ENCODE assay signal across 8 cellular contexts in genomic region chr17:75721463-75722011, GRCh38. TPM values are rescaled to one million over a fixed set of nuclear protein-coding genes. Genes with fewer than 3 reads are reported as not detected.
DNase-seq lines count a peak whose midpoint lies in the region; ATAC-seq and TF ChIP-seq lines count a peak whose summit lies in the region.

No MANE protein-coding gene starts in this region.

- ATAC-seq in HG03342 (IDR thresholded peaks at IDR 0.05; ENCODE audit: unreplicated experiment): no peak

- H2AFZ ChIP-seq in OCI-LY7 (ENCODE audit: low read length): no peak overlapping the region

- peak overlapping the region; percentile 8 for H3K4me3 ChIP-seq in OCI-LY7 (ENCODE audit: low read depth, low read length, poor library complexity, severe bottlenecking)
- peak overlapping the region; percentile 51 to 87 for H3K4me3 ChIP-seq in esophagus (ENCODE audit: low read depth in 1 of 2, low read length in 2 of 2)
- peak overlapping the region; percentile 42 to 47 for H3K4me3 ChIP-seq in neutrophil (ENCODE audit: low read depth in 1 of 2, low read length in 1 of 2)

- H3K9me3 ChIP-seq in OCI-LY7 (ENCODE audit: low read length) (no peaks in the 10 kb centered on the region), esophagus (ENCODE audit: control insufficient read depth in 2 of 2, insufficient read depth in 1 of 2, low read depth in 1 of 2, low read length in 1 of 2) (peaks cover 0 to 6% of the 10 kb centered on the region in 2 donors), neutrophil (no peaks in the 10 kb centered on the region)

- H3K79me2 ChIP-seq in OCI-LY7 (ENCODE audit: insufficient read depth, low read depth, low read length): no peaks in the 10 kb centered on the region

- POLR2A ChIA-PET in OCI-LY7 (lab: Charles Lee): no interaction called here

- H3K27ac ChIP-seq in OCI-LY7 (ENCODE audit: low read depth, low read length, poor library complexity, severe bottlenecking) (no peak overlapping the region), esophagus (ENCODE audit: low read depth in 2 of 2, low read length in 1 of 2) (peak overlapping the region; percentile 75 to 93), neutrophil (no peak overlapping the region)

- no TSS peak for BruUV-seq in OCI-LY7 (replicated peaks; lab: Mats Ljungman, UMichigan)

- H3K9me2 ChIP-seq in OCI-LY7 (ENCODE audit: insufficient read depth, low read length): no peaks in the 10 kb centered on the region

- H3K4me2 ChIP-seq in OCI-LY7 (ENCODE audit: low read length): peak overlapping the region; percentile 52

- CTCF ChIA-PET in OCI-LY7 (lab: Charles Lee; ENCODE audit: unreplicated experiment): interaction anchor here (0.6 to 1.3 kb wide), 4 partner anchors 16 to 708 kb away, joined by 3 to 4 read pairs (median 4); partner anchors contain the start of gene SMIM5

- DNase-seq in AG20443 (ENCODE audit: low spot score): peak; percentile 49
- no peak for DNase-seq in OCI-LY7 (ENCODE audit: low spot score)
- DNase-seq in hippocampal formation (lab: John Stamatoyannopoulos, UW): no peak
- no peak for DNase-seq in GOT3 (lab: John Stamatoyannopoulos, UW)
- no peak for DNase-seq in NCI-H82 treated with DMSO at 0.1 percent for 48 hours (lab: John Stamatoyannopoulos, UW; ENCODE audit: unreplicated experiment)

- no peaks in the 10 kb centered on the region for H3K27me3 ChIP-seq in esophagus (ENCODE audit: control insufficient read depth in 1 of 2, insufficient read depth in 2 of 2, low read length in 2 of 2)
- peaks cover 58% of the 10 kb centered on the region for H3K27me3 ChIP-seq in neutrophil

- H4K20me1 ChIP-seq in OCI-LY7 (ENCODE audit: insufficient read depth, low read length): no peaks in the 10 kb centered on the region

- 11 to 16% methylated on average over 30 to 33 of the region's 33 CpGs for WGBS in esophagus, 2 donors

- TF ChIP-seq CTCF in OCI-LY7 (conservative IDR thresholded peaks at IDR 0.05; ENCODE audit: low read length) (no peak), neutrophil (IDR thresholded peaks at IDR 0.05) (no peak)

- intact Hi-C loops in OCI-LY7 (cut with micrococcal nuclease; ENCODE audit: unreplicated experiment): no loop called here

- H3K36me3 ChIP-seq in OCI-LY7 (ENCODE audit: insufficient read depth, low read length) (no peaks in the 10 kb centered on the region), esophagus (ENCODE audit: control insufficient read depth in 2 of 2, insufficient read depth in 2 of 2, low read length in 1 of 2) (peaks cover 0 to 19% of the 10 kb centered on the region in 2 donors), neutrophil (no peaks in the 10 kb centered on the region)

- H3K4me1 ChIP-seq in OCI-LY7 (ENCODE audit: insufficient read depth, low read length, poor library complexity, severe bottlenecking): peaks cover 7% of the 10 kb centered on the region
- peaks cover 0 to 31% of the 10 kb centered on the region in 2 donors for H3K4me1 ChIP-seq in esophagus (ENCODE audit: control insufficient read depth in 2 of 2, insufficient read depth in 2 of 2, low read length in 1 of 2)
- H3K4me1 ChIP-seq in neutrophil (ENCODE audit: control insufficient read depth in 1 of 2, insufficient read depth in 1 of 2, low read depth in 1 of 2, low read length in 1 of 2): peaks cover 7 to 12% of the 10 kb centered on the region in 2 experiments

RNA-seq across cellular contexts. Expression of gene ITGB4, which starts 0.3 kb away (rescaled TPM):
- 0.66 and 2.0 TPM in 2 replicates for total RNA-seq in OCI-LY7 (2014; rRNA removed; shearing (Covaris generic))
- total RNA-seq in OCI-LY7 (2022): 1.9 and 3.9 TPM in 2 replicates
- 10 to 100 TPM; 48.4 to 63.2 TPM for polyA plus RNA-seq in esophagus

RNA-seq across cellular contexts. Expression of gene GALK1, which starts 43.5 kb away (rescaled TPM):
- 88.2 and 99.4 TPM in 2 replicates for total RNA-seq in OCI-LY7 (2014; rRNA removed; shearing (Covaris generic))
- total RNA-seq in OCI-LY7 (2022): 74.8 and 76.5 TPM in 2 replicates
- polyA plus RNA-seq in esophagus: 10 to 100 TPM; 27.9 to 29.5 TPM

RNA-seq across cellular contexts. Expression of gene SAP30BP, which starts 54.4 kb away (rescaled TPM):
- 122 and 127 TPM in 2 replicates for total RNA-seq in OCI-LY7 (2014; rRNA removed; shearing (Covaris generic))
- total RNA-seq in OCI-LY7 (2022): 180 and 187 TPM in 2 replicates
- 10 to 100 TPM; 63.4 to 68.4 TPM for polyA plus RNA-seq in esophagus

RNA-seq across cellular contexts. Expression of gene RECQL5, which starts 54.6 kb away (rescaled TPM):
- total RNA-seq in OCI-LY7 (2014; rRNA removed; shearing (Covaris generic)): 90.0 and 91.9 TPM in 2 replicates
- 133 and 139 TPM in 2 replicates for total RNA-seq in OCI-LY7 (2022)
- 100 to 1,000 TPM in 1 of 2 donors, 10 to 100 TPM in 1; 46.9 to 136 TPM for polyA plus RNA-seq in esophagus

Comparison
In these comparisons a context has a peak if more than half of its experiments do, and no peak if none do; other contexts are left out.
1. H3K27ac ChIP-seq: peak in esophagus (2 of 2); none in OCI-LY7 (single experiment) and neutrophil (single experiment).
2. H3K4me3 ChIP-seq: peak in every context shown above with its lines; median percentile 69 in esophagus; 44 in neutrophil; 8 in OCI-LY7.